In the genomic region with DNA sequence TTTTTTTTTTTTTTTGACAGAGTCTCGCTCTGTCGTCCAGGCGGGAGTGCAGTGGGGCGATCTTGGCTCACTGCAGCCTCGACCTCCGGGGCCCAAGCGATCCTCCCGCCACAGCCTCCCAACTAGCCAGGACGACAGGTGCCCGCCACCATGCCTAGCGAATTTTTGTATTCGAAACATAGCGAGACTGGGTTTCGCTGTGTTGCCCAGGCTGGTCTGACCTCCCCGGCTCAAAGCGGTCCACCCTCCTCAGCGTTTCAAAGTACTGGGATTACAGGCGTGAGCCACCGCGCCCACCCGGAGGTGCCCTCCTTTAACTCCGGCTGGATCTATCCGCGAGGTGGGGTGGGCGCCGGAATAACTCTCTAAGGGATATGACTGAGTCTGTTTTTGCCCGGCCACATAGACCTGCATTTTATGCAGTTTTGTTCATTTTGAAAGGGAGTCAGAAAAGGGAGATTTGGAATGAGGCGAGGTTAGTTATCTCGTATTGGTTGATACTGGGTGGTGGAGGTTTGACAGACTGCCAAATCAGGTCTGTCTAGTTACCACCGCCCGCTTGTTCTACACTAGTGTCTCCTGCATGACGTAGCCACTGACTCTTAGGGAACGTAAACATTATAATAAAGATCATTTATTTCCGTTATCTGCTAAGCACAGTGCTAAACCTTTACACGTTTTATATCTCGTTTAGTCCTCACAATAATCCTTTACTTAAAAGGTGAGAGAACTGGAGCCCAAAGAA, we compare ENCODE assay signal across 8 cellular contexts. TPM values are rescaled to one million over a fixed set of nuclear protein-coding genes. Genes with fewer than 3 reads are reported as not detected.
DNase-seq lines count a peak whose midpoint lies in the region; ATAC-seq lines count a peak whose summit lies in the region.

No MANE protein-coding gene starts in this region.

- no peaks in the 10 kb centered on the region for H3K9me3 ChIP-seq in iPS-20b (ENCODE audit: insufficient read depth, low read depth, low read length)

- peak overlapping the region; percentile 100; the same call in 1 of the 2 replicates for H3K9ac ChIP-seq in iPS-20b (ENCODE audit: low read depth, low read length)

- no peaks in the 10 kb centered on the region for H3K9me3 Mint-ChIP-seq in T-helper 2 cell treated with Interferon-gamma antibody and Interleukin-4, amounts not matched to agents 5 μg/mL and 100 μg/mL, for 36 hours
- no peaks in the 10 kb centered on the region for H3K9me3 Mint-ChIP-seq in activated naive CD4-positive, alpha-beta T cell treated with anti-CD3 and anti-CD28 coated beads, Interleukin-2, amount 50 U/mL, for 72 hours

- no peaks in the 10 kb centered on the region for H3K27me3 ChIP-seq in iPS-20b (ENCODE audit: insufficient read depth, low read length)

- no peak for ATAC-seq in activated naive CD4-positive, alpha-beta T cell treated with anti-CD3 and anti-CD28 coated beads, Interleukin-2, amount 50 U/mL, for 72 hours

- H3K27ac ChIP-seq in iPS-20b (ENCODE audit: low read length) (no peak overlapping the region), temporal lobe (ENCODE audit: low read depth, low read length) (peak overlapping the region; percentile 99)

- peak overlapping the region; percentile 75 for H3K27ac Mint-ChIP-seq in T-helper 2 cell treated with Interferon-gamma antibody and Interleukin-4, amounts not matched to agents 5 μg/mL and 100 μg/mL, for 36 hours
- H3K27ac Mint-ChIP-seq in activated naive CD4-positive, alpha-beta T cell treated with anti-CD3 and anti-CD28 coated beads, Interleukin-2, amount 50 U/mL, for 72 hours, result peak overlapping the region; percentile 96 to 99

- H3K4me1 ChIP-seq in iPS-20b (ENCODE audit: insufficient read depth, low read length), result no peaks in the 10 kb centered on the region

- H3K4me3 ChIP-seq in iPS-20b (ENCODE audit: low read length), result peak overlapping the region; percentile 100; the same call in 1 of the 2 replicates

- peaks cover 22% of the 10 kb centered on the region for H3K36me3 ChIP-seq in iPS-20b (ENCODE audit: insufficient read depth, low read depth, low read length)

- peaks cover 21% of the 10 kb centered on the region for H3K4me1 Mint-ChIP-seq in T-helper 2 cell treated with Interferon-gamma antibody and Interleukin-4, amounts not matched to agents 5 μg/mL and 100 μg/mL, for 36 hours (ENCODE audit: low read depth)

- H3K27me3 Mint-ChIP-seq in T-helper 2 cell treated with Interferon-gamma antibody and Interleukin-4, amounts not matched to agents 5 μg/mL and 100 μg/mL, for 36 hours (ENCODE audit: low read depth), result no peaks in the 10 kb centered on the region

- no peak for DNase-seq in T-helper 2 cell treated with Interferon-gamma antibody and Interleukin-4, amounts not matched to agents 5 μg/mL and 100 μg/mL, for 36 hours (ENCODE audit: low spot score)
- no peak for DNase-seq in T-helper 2 cell
- DNase-seq in activated naive CD4-positive, alpha-beta T cell treated with anti-CD3 and anti-CD28 coated beads, Interleukin-2, amount 50 U/mL, for 72 hours (ENCODE audit: low spot score in 2 of 2), result no peak
- no peak for DNase-seq in iPS-NIHi11 (ENCODE audit: low spot score)
- no peak for DNase-seq in DMS79 treated with DMSO at 0.1 percent for 48 hours (lab: John Stamatoyannopoulos, UW)
- no peak for DNase-seq in ureter (ENCODE audit: low spot score)

- H3K36me3 Mint-ChIP-seq in T-helper 2 cell treated with Interferon-gamma antibody and Interleukin-4, amounts not matched to agents 5 μg/mL and 100 μg/mL, for 36 hours (ENCODE audit: low read depth), result peaks cover 20% of the 10 kb centered on the region
- peaks cover 17 to 19% of the 10 kb centered on the region in 2 donors for H3K36me3 Mint-ChIP-seq in activated naive CD4-positive, alpha-beta T cell treated with anti-CD3 and anti-CD28 coated beads, Interleukin-2, amount 50 U/mL, for 72 hours

- H3K4me3 Mint-ChIP-seq in T-helper 2 cell treated with Interferon-gamma antibody and Interleukin-4, amounts not matched to agents 5 μg/mL and 100 μg/mL, for 36 hours, result peak overlapping the region; percentile 99

RNA-seq across cellular contexts. Expression of gene CCT4, which starts 0.9 kb away (rescaled TPM):
- 100 to 1,000 TPM; 314 to 331 TPM for total RNA-seq in activated naive CD4-positive, alpha-beta T cell treated with anti-CD3 and anti-CD28 coated beads, Interleukin-2, amount 50 U/mL, for 72 hours
- 150 TPM for total RNA-seq in temporal lobe
- total RNA-seq in ureter, result 122 TPM

RNA-seq across cellular contexts. Expression of gene COMMD1, which starts 16.1 kb away (rescaled TPM):
- 10 to 100 TPM; 20.4 to 37.0 TPM for total RNA-seq in activated naive CD4-positive, alpha-beta T cell treated with anti-CD3 and anti-CD28 coated beads, Interleukin-2, amount 50 U/mL, for 72 hours
- total RNA-seq in temporal lobe (29.0 TPM), ureter (34.0 TPM)

RNA-seq across cellular contexts. Expression of gene FAM161A, which starts 35.5 kb away (rescaled TPM):
- total RNA-seq in activated naive CD4-positive, alpha-beta T cell treated with anti-CD3 and anti-CD28 coated beads, Interleukin-2, amount 50 U/mL, for 72 hours, result 10 to 100 TPM; 10.3 to 11.0 TPM
- total RNA-seq in temporal lobe (18.2 TPM), ureter (2.7 TPM)
